9 cellular contexts compared by ENCODE assay signal in genomic region chr3:186786810-186787375, GRCh38. TPM values are rescaled to one million over a fixed set of nuclear protein-coding genes. Genes with fewer than 3 reads are reported as not detected.
DNase-seq lines count a peak whose midpoint lies in the region; ATAC-seq and TF ChIP-seq lines count a peak whose summit lies in the region.
"Had no signal": no experiment of that assay in that cellular context is flagged by ENCODE, and none has a peak within 500 bp of the region (broad histone marks: within the 10 kb centered on the region; RNA-seq: fewer than 3 reads in every experiment).

No MANE protein-coding gene starts in this region.

- H3K36me3 ChIP-seq in BLaER1 (peaks cover 79% of the 10 kb centered on the region), muscle layer of colon (ENCODE audit: insufficient read depth, low read length) (peaks cover 68% of the 10 kb centered on the region)

- peak overlapping the region; percentile 67 for H3K27ac Mint-ChIP-seq in HFFc6

- H3K4me3 Mint-ChIP-seq in HFFc6: peak overlapping the region; percentile 99

- no peak for DNase-seq in HFFc6
- DNase-seq in astrocyte of the spinal cord (ENCODE audit: low read depth, low spot score): no peak
- DNase-seq in cerebellar cortex (ENCODE audit: low spot score): no peak
- DNase-seq in anterior cingulate cortex (lab: John Stamatoyannopoulos, UW): no peak
- DNase-seq in NCI-H2081 (lab: John Stamatoyannopoulos, UW): no peak

- peaks cover 55% of the 10 kb centered on the region for H3K4me1 Mint-ChIP-seq in HFFc6 (ENCODE audit: low read depth)

- H3K9me3 ChIP-seq in BLaER1: no peaks in the 10 kb centered on the region
- no peaks in the 10 kb centered on the region for H3K9me3 ChIP-seq in muscle layer of colon (ENCODE audit: low read length)

- no peak for ATAC-seq in GM19395 (IDR thresholded peaks at IDR 0.05; ENCODE audit: unreplicated experiment)

- peaks cover 21% of the 10 kb centered on the region for H3K9me3 Mint-ChIP-seq in HFFc6

- H3K27me3 ChIP-seq in BLaER1 (no peaks in the 10 kb centered on the region), muscle layer of colon (ENCODE audit: control insufficient read depth in 1 of 2, insufficient read depth in 2 of 2, low read length in 2 of 2) (no peaks in the 10 kb centered on the region)

- H3K4me2 ChIP-seq in BLaER1: peak overlapping the region; percentile 87

- H3K36me3 Mint-ChIP-seq in HFFc6 (ENCODE audit: low read depth): peaks cover 64% of the 10 kb centered on the region

- H4K20me1 ChIP-seq in BLaER1: peaks cover 83% of the 10 kb centered on the region

- peaks cover 20% of the 10 kb centered on the region for H3K27me3 Mint-ChIP-seq in HFFc6 (ENCODE audit: insufficient read depth)

- in situ Hi-C loops in astrocyte of the spinal cord (cut with HindIII; ENCODE audit: low sequenced_read_pairs): no loop called here

- H3K27ac ChIP-seq in BLaER1 (no peak overlapping the region), muscle layer of colon (ENCODE audit: low read depth, low read length) (no peak overlapping the region)

- no peak for TF ChIP-seq CTCF in HFFc6 (IDR thresholded peaks at IDR 0.05)
- no peak for TF ChIP-seq CTCF in astrocyte of the spinal cord (IDR thresholded peaks at IDR 0.05; ENCODE audit: low read depth, low read length)

- H3K4me3 ChIP-seq in BLaER1 (peak overlapping the region; percentile 89), astrocyte of the spinal cord (ENCODE audit: low read depth, low read length) (peak overlapping the region; percentile 99), muscle layer of colon (ENCODE audit: low read depth in 1 of 2, low read length in 2 of 2) (no peak overlapping the region)

- H3K9ac ChIP-seq in BLaER1 (peak overlapping the region; percentile 100; the same call in 1 of the 2 replicates), muscle layer of colon (ENCODE audit: low read length) (peak overlapping the region; percentile 1)

- peaks cover 39% of the 10 kb centered on the region for H3K4me1 ChIP-seq in BLaER1
- H3K4me1 ChIP-seq in muscle layer of colon (ENCODE audit: insufficient read depth, low read length): peaks cover 43% of the 10 kb centered on the region

RNA-seq across cellular contexts. Expression of gene EIF4A2, which starts 3.5 kb away (rescaled TPM):
- 100 to 1,000 TPM; 249 to 363 (median 264) TPM for total RNA-seq in HFFc6 (2021; fragmentation: NEBNext Ultra II Directional; extraction: Animal tissue kit (Norgen Biotek cat#: 25700))

RNA-seq across cellular contexts. Expression of gene RFC4, which starts 19.4 kb away (rescaled TPM):
- 10 to 100 TPM; 13.3 to 27.9 (median 25.7) TPM for total RNA-seq in HFFc6 (2021; fragmentation: NEBNext Ultra II Directional; extraction: Animal tissue kit (Norgen Biotek cat#: 25700))

RNA-seq across cellular contexts. Expression of gene ADIPOQ, which starts 55.6 kb away (rescaled TPM):
- total RNA-seq in HFFc6 (2021; fragmentation: NEBNext Ultra II Directional; extraction: Animal tissue kit (Norgen Biotek cat#: 25700)): not detected
- total RNA-seq: bronchial epithelial cell had no signal

Comparison
In these comparisons a context has a peak if more than half of its experiments do, and no peak if none do; other contexts are left out.
1. H3K4me3 ChIP-seq: peak in BLaER1 (single experiment) and astrocyte of the spinal cord (single experiment); none in muscle layer of colon (0 of 2).